ENCODE assay signal across 11 cellular contexts in genomic region chr13:74074723-74075122, GRCh38. TPM values are rescaled to one million over a fixed set of nuclear protein-coding genes. Genes with fewer than 3 reads are reported as not detected.
A peak's percentile ranks its signal among the peaks of the same experiment; 100 is the strongest.
DNase-seq lines count a peak whose midpoint lies in the region; ATAC-seq and TF ChIP-seq lines count a peak whose summit lies in the region.
"Had no signal": no experiment of that assay in that cellular context is flagged by ENCODE, and none has a peak within 500 bp of the region (broad histone marks: within the 10 kb centered on the region; RNA-seq: fewer than 3 reads in every experiment).

No MANE protein-coding gene starts in this region.

- ATAC-seq in SK-N-SH treated with all-trans-retinoic acid at 6 μM for 48 hours: peak; percentile 81
- ATAC-seq: activated CD8-positive, alpha-beta memory T cell treated with anti-CD3 and anti-CD28 coated beads, Interleukin-2, amount 10 ng/mL, durations not matched to agents 7 days and 5 days; sciatic nerve had no signal

- H3K9ac ChIP-seq in GM23248: no peak overlapping the region

- no peak overlapping the region for H2AFZ ChIP-seq in GM23248

- no peaks in the 10 kb centered on the region for H4K20me1 ChIP-seq in GM23248 (ENCODE audit: insufficient read depth)

- peaks cover 98% of the 10 kb centered on the region for H3K79me2 ChIP-seq in GM23248 (ENCODE audit: insufficient read depth)

- no peaks in the 10 kb centered on the region for H3K9me2 ChIP-seq in GM23248 (ENCODE audit: insufficient read depth)

- peak; percentile 52 for DNase-seq in GM23248
- peak; percentile 66 for DNase-seq in fibroblast of pulmonary artery (ENCODE audit: low read depth)
- peak; percentile 25 for DNase-seq in renal cortical epithelial cell (ENCODE audit: low read depth)
- no peak for DNase-seq in CD14-positive monocyte (ENCODE audit: low spot score)
- DNase-seq in RPMI8226: no peak
- no peak for DNase-seq in NCI-H774 (lab: John Stamatoyannopoulos, UW)
- DNase-seq: activated CD8-positive, alpha-beta memory T cell treated with anti-CD3 and anti-CD28 coated beads, Interleukin-2, amount 10 ng/mL, durations not matched to agents 7 days and 5 days; Kasumi-1 had no signal

- H3K9me3 Mint-ChIP-seq in CD14-positive monocyte: peaks cover 3 to 14% (median 4%) of the 10 kb centered on the region in 7 donors

- intact Hi-C loops in CD14-positive monocyte (cut with micrococcal nuclease): no loop called here

- no peaks in the 10 kb centered on the region for H3K9me3 ChIP-seq in GM23248 (ENCODE audit: low read depth)
- H3K9me3 ChIP-seq: thoracic aorta had no signal

- H3K27ac Mint-ChIP-seq in CD14-positive monocyte: no peak overlapping the region
- H3K27ac Mint-ChIP-seq: activated CD8-positive, alpha-beta memory T cell treated with anti-CD3 and anti-CD28 coated beads, Interleukin-2, amount 10 ng/mL, durations not matched to agents 7 days and 5 days had no signal

- no peak overlapping the region for H3K27ac ChIP-seq in GM23248
- H3K27ac ChIP-seq: thoracic aorta had no signal

- H3K4me1 Mint-ChIP-seq in CD14-positive monocyte: peaks cover 1% of the 10 kb centered on the region

- H3K4me2 ChIP-seq in GM23248 (ENCODE audit: unreplicated experiment): peak overlapping the region; percentile 34

- peaks cover 35% of the 10 kb centered on the region for H3K4me1 ChIP-seq in GM23248 (ENCODE audit: insufficient read depth)

- no peaks in the 10 kb centered on the region; the same call in 1 of the 2 replicates for H3F3A ChIP-seq in GM23248 (ENCODE audit: insufficient read depth)

- H3K36me3 Mint-ChIP-seq in CD14-positive monocyte: no peaks in the 10 kb centered on the region

- no peaks in the 10 kb centered on the region for H3K36me3 ChIP-seq in GM23248 (ENCODE audit: low read depth)
- H3K36me3 ChIP-seq: thoracic aorta had no signal

- in situ Hi-C loops in GM23248 (cut with MboI): no loop called here

- H3K27me3 Mint-ChIP-seq in CD14-positive monocyte (ENCODE audit: low read depth in 3 of 3): no peaks in the 10 kb centered on the region
- H3K27me3 Mint-ChIP-seq: activated CD8-positive, alpha-beta memory T cell treated with anti-CD3 and anti-CD28 coated beads, Interleukin-2, amount 10 ng/mL, durations not matched to agents 7 days and 5 days had no signal

- H3K4me3 ChIP-seq in GM23248: no peak overlapping the region
- no peak overlapping the region for H3K4me3 ChIP-seq in fibroblast of pulmonary artery (replicated peaks; ENCODE audit: low read depth, low read length)
- H3K4me3 ChIP-seq: thoracic aorta had no signal

- no peak overlapping the region for H3K4me3 Mint-ChIP-seq in CD14-positive monocyte
- H3K4me3 Mint-ChIP-seq: activated CD8-positive, alpha-beta memory T cell treated with anti-CD3 and anti-CD28 coated beads, Interleukin-2, amount 10 ng/mL, durations not matched to agents 7 days and 5 days had no signal

- no peak for TF ChIP-seq CTCF in fibroblast of pulmonary artery (IDR thresholded peaks at IDR 0.05; ENCODE audit: low read length, missing control alignments)
- TF ChIP-seq CTCF in CD14-positive monocyte (IDR thresholded peaks at IDR 0.05): no peak

- H3K27me3 ChIP-seq in GM23248 (replicated peaks; ENCODE audit: insufficient read depth): no peaks in the 10 kb centered on the region

TF ChIP-seq in SK-N-SH treated with all-trans-retinoic acid at 6 μM for 48 hours, 23 proteins besides CTCF, POLR2A, EP300 and RAD21:
- TF ChIP-seq CREB5 (CRISPR knock-in tag; IDR thresholded peaks at IDR 0.05; ENCODE audit: low read depth) (no peak), TCF4 (CRISPR knock-in tag; IDR thresholded peaks at IDR 0.05; ENCODE audit: borderline replicate concordance) (no peak), ZFP30 (CRISPR knock-in tag; IDR thresholded peaks at IDR 0.05) (no peak), CSRNP3 (CRISPR knock-in tag; IDR thresholded peaks at IDR 0.05) (no peak), ISL1 (CRISPR knock-in tag; IDR thresholded peaks at IDR 0.05) (peak; percentile 81), PATZ1 (CRISPR knock-in tag; IDR thresholded peaks at IDR 0.05; ENCODE audit: borderline replicate concordance) (no peak)

RNA-seq across cellular contexts. Expression of gene KLF12, which starts 59.5 kb away (rescaled TPM):
- total RNA-seq in GM23248 (2014; rRNA removed; shearing (Covaris generic)): 17.3 and 19.8 TPM in 2 replicates
- polyA plus RNA-seq in GM23248 (2016; fragmentation: Nextera tagmentation; extraction: Ambion mirVana): 12.2 and 12.8 TPM in 2 replicates
- total RNA-seq in renal cortical epithelial cell: 8.2 and 14.0 TPM in 2 replicates
- under 1 TPM; 0.04 to 0.38 TPM for polyA plus RNA-seq in CD14-positive monocyte

Comparison
In these comparisons a context has a peak if more than half of its experiments do, and no peak if none do; other contexts are left out.
1. DNase-seq: peak in GM23248 (single experiment), fibroblast of pulmonary artery (single experiment) and renal cortical epithelial cell (single experiment); none in CD14-positive monocyte (single experiment), RPMI8226 (single experiment) and NCI-H774 (single experiment).